20 cellular contexts compared by ENCODE assay signal in the genomic region with DNA sequence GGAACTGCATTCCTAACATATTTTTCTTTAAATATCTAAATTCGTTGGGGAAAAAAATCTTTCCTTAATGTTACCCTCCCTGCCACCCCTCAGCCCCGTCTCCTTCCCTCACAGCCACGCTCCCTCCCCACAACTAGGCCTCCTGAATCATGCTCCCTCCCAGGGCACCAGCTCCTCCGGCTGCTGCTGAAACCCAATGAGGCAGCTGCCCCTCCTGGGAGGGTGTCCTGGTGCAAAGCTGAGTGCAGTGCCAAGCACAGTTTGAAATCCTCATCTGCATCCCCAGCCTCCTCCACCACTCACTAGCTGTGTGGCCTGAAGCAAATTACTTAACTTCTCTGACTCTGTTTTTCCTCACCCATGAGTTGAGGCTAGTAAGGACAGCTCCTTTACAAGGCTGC. TPM values are rescaled to one million over a fixed set of nuclear protein-coding genes. Genes with fewer than 3 reads are reported as not detected.
DNase-seq lines count a peak whose midpoint lies in the region; ATAC-seq, FAIRE-seq and TF ChIP-seq lines count a peak whose summit lies in the region.
"Had no signal": no experiment of that assay in that cellular context is flagged by ENCODE, and none has a peak within 500 bp of the region (broad histone marks: within the 10 kb centered on the region; RNA-seq: fewer than 3 reads in every experiment).

No MANE protein-coding gene starts in this region.

- H3K4me1 Mint-ChIP-seq in Caco-2 (ENCODE audit: low read depth, unreplicated experiment): peaks cover 8% of the 10 kb centered on the region
- H3K4me1 Mint-ChIP-seq: CD4-positive, CD25-positive, alpha-beta regulatory T cell had no signal

- no peak for TF ChIP-seq POLR2A in H54 (IDR thresholded peaks at IDR 0.05; ENCODE audit: low read depth, low read length)

- H3K4me3 ChIP-seq in epithelial cell of esophagus (ENCODE audit: low read length) (no peak overlapping the region), Caco-2 (ENCODE audit: low read depth, low read length) (no peak overlapping the region)
- H3K4me3 ChIP-seq: HAP-1, left lung, SJSA1 had no signal

- no peaks in the 10 kb centered on the region for H3K36me3 ChIP-seq in Caco-2 (ENCODE audit: control insufficient read depth, insufficient read depth, low read length)
- H3K36me3 ChIP-seq: HAP-1, left lung, SJSA1 had no signal

- no peak overlapping the region for H3K27ac Mint-ChIP-seq in Caco-2 (ENCODE audit: unreplicated experiment)
- H3K27ac Mint-ChIP-seq: activated CD4-positive, alpha-beta memory T cell treated with anti-CD3 and anti-CD28 coated beads for 36 hours; CD4-positive, CD25-positive, alpha-beta regulatory T cell; naive B cell; stimulated activated naive CD8-positive, alpha-beta T cell treated with anti-CD3 and anti-CD28 coated beads, Interleukin-15, Interleukin-2, amounts not matched to agents 100 ng/mL and 50 ng/mL, for 24 hours had no signal

- no peaks in the 10 kb centered on the region for H3K27me3 ChIP-seq in Caco-2 (replicated peaks; ENCODE audit: control insufficient read depth, insufficient read depth, low read length)
- H3K27me3 ChIP-seq: left lung, SJSA1 had no signal

- no peak for FAIRE-seq in H54 (lab: Jason Lieb, UNC)

- no peaks in the 10 kb centered on the region for H3K27me3 Mint-ChIP-seq in Caco-2 (ENCODE audit: insufficient read depth, unreplicated experiment)
- H3K27me3 Mint-ChIP-seq: brain; stimulated activated naive CD8-positive, alpha-beta T cell treated with anti-CD3 and anti-CD28 coated beads, Interleukin-15, Interleukin-2, amounts not matched to agents 100 ng/mL and 50 ng/mL, for 24 hours had no signal

- H3K4me3 Mint-ChIP-seq in Caco-2 (ENCODE audit: unreplicated experiment): no peak overlapping the region
- H3K4me3 Mint-ChIP-seq: activated CD4-positive, alpha-beta memory T cell treated with anti-CD3 and anti-CD28 coated beads for 36 hours; CD4-positive, CD25-positive, alpha-beta regulatory T cell; naive B cell; stimulated activated naive CD8-positive, alpha-beta T cell treated with anti-CD3 and anti-CD28 coated beads, Interleukin-15, Interleukin-2, amounts not matched to agents 100 ng/mL and 50 ng/mL, for 24 hours had no signal

- no peaks in the 10 kb centered on the region for H3K36me3 Mint-ChIP-seq in Caco-2 (ENCODE audit: insufficient read depth, unreplicated experiment)
- H3K36me3 Mint-ChIP-seq: activated CD4-positive, alpha-beta memory T cell treated with anti-CD3 and anti-CD28 coated beads for 36 hours; brain; CD4-positive, CD25-positive, alpha-beta regulatory T cell; naive B cell had no signal

- POLR2A ChIA-PET in Caco-2 (lab: Charles Lee): no interaction called here

- no peaks in the 10 kb centered on the region for H3K9me3 Mint-ChIP-seq in Caco-2 (ENCODE audit: unreplicated experiment)
- H3K9me3 Mint-ChIP-seq: activated CD4-positive, alpha-beta memory T cell treated with anti-CD3 and anti-CD28 coated beads for 36 hours; CD4-positive, CD25-positive, alpha-beta regulatory T cell; naive B cell; stimulated activated naive CD8-positive, alpha-beta T cell treated with anti-CD3 and anti-CD28 coated beads, Interleukin-15, Interleukin-2, amounts not matched to agents 100 ng/mL and 50 ng/mL, for 24 hours had no signal

- intact Hi-C loops in Caco-2 (cut with micrococcal nuclease; ENCODE audit: unreplicated experiment): loop anchor here (10.0 kb wide), 1 partner anchor 693 kb away; the partner anchor contains the start of gene THSD4

- no TSS peak for BruUV-seq in Caco-2 (replicated peaks; lab: Mats Ljungman, UMichigan)

- CTCF ChIA-PET in Caco-2 (lab: Charles Lee): no interaction called here

- TF ChIP-seq CTCF in epithelial cell of esophagus (IDR thresholded peaks at IDR 0.05; ENCODE audit: insufficient read depth, low read depth, low read length, missing control alignments) (no peak), Caco-2 (IDR thresholded peaks at IDR 0.05; ENCODE audit: insufficient read depth in 1 of 2, low read depth in 1 of 2, low read length in 1 of 2, severe bottlenecking in 1 of 2, unreplicated experiment in 1 of 2) (no peak)

- ATAC-seq in HG02798 (IDR thresholded peaks at IDR 0.05; ENCODE audit: poor library complexity, unreplicated experiment): no peak
- ATAC-seq: left lung had no signal

- H3K4me1 ChIP-seq in Caco-2: no peaks in the 10 kb centered on the region
- H3K4me1 ChIP-seq: HAP-1, left lung had no signal

- H3K9me3 ChIP-seq in Caco-2: no peaks in the 10 kb centered on the region
- H3K9me3 ChIP-seq: HAP-1, left lung, SJSA1 had no signal

- DNase-seq in GM04503 (ENCODE audit: low read depth): peak; percentile 21
- peak; percentile 83 for DNase-seq in NCI-H226
- DNase-seq in epithelial cell of esophagus (ENCODE audit: low read depth): peak; percentile 24
- DNase-seq in myocyte (ENCODE audit: low read depth): peak; percentile 75
- no peak for DNase-seq in HCEC 1CT
- DNase-seq in Caco-2: no peak
- no peak for DNase-seq in H54 (ENCODE audit: insufficient read length, low spot score)
- DNase-seq: activated CD4-positive, alpha-beta memory T cell treated with anti-CD3 and anti-CD28 coated beads for 36 hours; activated effector memory CD4-positive, alpha-beta T cell treated with Interleukin-2 at 50 U/mL for 16 hours; CD4-positive, CD25-positive, alpha-beta regulatory T cell; effector CD4-positive, alpha-beta T cell; GDM1; left lung; naive B cell; NK-92 treated with Interleukin-12 subunit alpha and Interleukin-12 subunit beta, amount 100 ng/mL, for 24 hours had no signal

RNA-seq across cellular contexts. Expression of gene NR2E3, which starts 2.7 kb away (rescaled TPM):
- total RNA-seq in myocyte (not detected in 2 replicates), Caco-2 (2022) (not detected in 2 replicates)
- 0.16 TPM for polyA plus RNA-seq in myocyte (2012)
- total RNA-seq: activated CD4-positive, alpha-beta memory T cell treated with anti-CD3 and anti-CD28 coated beads for 36 hours; CD4-positive, CD25-positive, alpha-beta regulatory T cell; SJSA1 had no signal

Comparison
In these comparisons a context has a peak if more than half of its experiments do, and no peak if none do; other contexts are left out.
1. DNase-seq: peak in GM04503 (single experiment), NCI-H226 (single experiment), epithelial cell of esophagus (single experiment) and myocyte (single experiment); none in HCEC 1CT (single experiment), Caco-2 (0 of 2) and H54 (single experiment).